Comparison of ENCODE assay signal across 14 cellular contexts in genomic region chr3:23876901-23877300, GRCh38.
"Had no signal": no experiment of that assay in that cellular context is flagged by ENCODE, and none has a peak within 500 bp of the region (broad histone marks: within the 10 kb centered on the region; RNA-seq: fewer than 3 reads in every experiment).

No MANE protein-coding gene starts in this region.

- H3K27ac ChIP-seq: adrenal gland, body of pancreas, sigmoid colon, testis had no signal

- ATAC-seq: body of pancreas; esophagus mucosa; stimulated activated naive CD8-positive, alpha-beta T cell treated with anti-CD3 and anti-CD28 coated beads, Interleukin-15, Interleukin-2, amounts not matched to agents 100 U/mL and 50 U/mL, for 24 hours had no signal

- H3K4me3 Mint-ChIP-seq: activated naive CD4-positive, alpha-beta T cell treated with anti-CD3 and anti-CD28 coated beads for 36 hours; natural killer cell treated with Interleukin-12 subunit alpha and Interleukin-12 subunit beta and Interleukin-15 and Interleukin-18, amount 100 ng/mL, for 72 hours; WTC11 had no signal

- H3K36me3 Mint-ChIP-seq: natural killer cell treated with Interleukin-12 subunit alpha and Interleukin-12 subunit beta and Interleukin-15 and Interleukin-18, amount 100 ng/mL, for 72 hours had no signal

- H3K9me3 Mint-ChIP-seq: activated naive CD4-positive, alpha-beta T cell treated with anti-CD3 and anti-CD28 coated beads for 36 hours; natural killer cell treated with Interleukin-12 subunit alpha and Interleukin-12 subunit beta and Interleukin-15 and Interleukin-18, amount 100 ng/mL, for 72 hours had no signal

- H3K36me3 ChIP-seq: adrenal gland had no signal

- H3K27ac Mint-ChIP-seq: activated naive CD4-positive, alpha-beta T cell treated with anti-CD3 and anti-CD28 coated beads for 36 hours; WTC11 had no signal

- H3K4me3 ChIP-seq: adrenal gland, body of pancreas, sigmoid colon, testis had no signal

- DNase-seq: activated CD4-positive, alpha-beta T cell treated with anti-CD3 and anti-CD28 coated beads for 48 hours; activated naive CD4-positive, alpha-beta T cell treated with anti-CD3 and anti-CD28 coated beads for 36 hours; cerebellar nuclear complex; foreskin melanocyte; sigmoid colon; stimulated activated CD4-positive, alpha-beta T cell treated with anti-CD3 and anti-CD28 coated beads, Interleukin-4, amount 100 ng/mL, for 1 hour; stimulated activated CD8-positive, alpha-beta memory T cell treated with anti-CD3 and anti-CD28 coated beads, Interleukin-4, amount 100 ng/mL, for 48 hours; stimulated activated naive CD8-positive, alpha-beta T cell treated with anti-CD3 and anti-CD28 coated beads, Interleukin-15, Interleukin-2, amounts not matched to agents 100 U/mL and 50 U/mL, for 24 hours had no signal

- H3K9me3 ChIP-seq: adrenal gland, body of pancreas, sigmoid colon, testis had no signal

- H3K27me3 Mint-ChIP-seq: natural killer cell treated with Interleukin-12 subunit alpha and Interleukin-12 subunit beta and Interleukin-15 and Interleukin-18, amount 100 ng/mL, for 72 hours had no signal

- H3K27me3 ChIP-seq: adrenal gland, body of pancreas, sigmoid colon, testis had no signal
